36 cellular contexts compared by ENCODE assay signal in the genomic region with DNA sequence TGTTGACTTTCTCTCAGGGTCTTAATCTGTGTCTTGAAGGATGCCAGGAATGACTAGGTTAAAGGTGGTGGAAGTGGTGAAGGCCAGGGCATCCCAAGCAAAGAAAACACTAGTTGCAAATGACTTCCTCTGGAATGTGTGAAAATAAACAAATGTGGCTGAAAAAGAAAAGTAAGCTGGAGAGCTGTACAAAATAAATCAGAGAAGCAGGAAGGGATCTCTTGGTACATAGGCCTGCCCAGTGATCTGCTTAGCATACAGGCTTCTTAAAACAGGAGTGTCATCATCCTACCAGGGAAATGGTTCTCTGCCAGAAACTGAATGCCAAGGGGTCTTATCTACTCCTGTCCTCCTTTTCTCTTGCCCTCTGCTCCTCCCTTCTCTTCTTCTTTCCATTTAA.
"Had no signal": no experiment of that assay in that cellular context is flagged by ENCODE, and none has a peak within 500 bp of the region (broad histone marks: within the 10 kb centered on the region; RNA-seq: fewer than 3 reads in every experiment).

No MANE protein-coding gene starts in this region.

- H3K4me1 ChIP-seq: adrenal gland, body of pancreas, breast epithelium, colonic mucosa, foreskin keratinocyte, gastrocnemius medialis, heart left ventricle had no signal

- H3K27ac ChIP-seq: adrenal gland, body of pancreas, breast epithelium, cardiac muscle cell, colonic mucosa, foreskin keratinocyte, gastrocnemius medialis, heart left ventricle, WERI-Rb-1 had no signal

- DNase-seq: activated B cell treated with CpG ODN at 0.5 μM for 24 hours; activated CD4-positive, alpha-beta memory T cell treated with anti-CD3 and anti-CD28 coated beads for 36 hours; activated CD4-positive, alpha-beta T cell treated with anti-CD3 and anti-CD28 coated beads, Interleukin-2, amount 10 ng/mL, durations not matched to agents 24 days and 14 days; activated CD8-positive, alpha-beta memory T cell treated with anti-CD3 and anti-CD28 coated beads, Interleukin-2, amount 10 ng/mL, durations not matched to agents 7 days and 5 days; activated CD8-positive, alpha-beta memory T cell treated with anti-CD3 and anti-CD28 coated beads, Interleukin-2, amount 50 U/mL, for 4 hours; activated CD8-positive, alpha-beta T cell treated with anti-CD3 and anti-CD28 coated beads, Interleukin-2, amount 10 ng/mL, durations not matched to agents 7 days and 5 days; activated effector memory CD4-positive, alpha-beta T cell treated with anti-CD3 and anti-CD28 coated beads, Interleukin-2, amount 50 U/mL, for 16 hours; activated naive CD4-positive, alpha-beta T cell treated with anti-CD3 and anti-CD28 coated beads for 36 hours; activated naive CD8-positive, alpha-beta T cell treated with anti-CD3 and anti-CD28 coated beads for 36 hours; activated naive CD8-positive, alpha-beta T cell treated with anti-CD3 and anti-CD28 coated beads, Interleukin-2, amount 50 U/mL, for 24 hours; activated T-cell treated with anti-CD3 and anti-CD28 coated beads, Interleukin-2, amount 50 U/mL, for 1 hour; activated T-cell treated with anti-CD3 and anti-CD28 coated beads, Interleukin-2, amount 50 U/mL, for 48 hours; adrenal gland; amygdala; aorta; body of pancreas; central memory CD4-positive, alpha-beta T cell; cerebellar nuclear complex; colonic mucosa; effector CD8-positive, alpha-beta T cell; foreskin keratinocyte; gastrocnemius medialis; glutamatergic neuron; heart left ventricle; T-helper 1 cell; T-helper 17 cell; T1000; WERI-Rb-1 had no signal

- H3K27ac Mint-ChIP-seq: activated B cell treated with CpG ODN at 0.5 μM for 24 hours; activated CD4-positive, alpha-beta memory T cell treated with anti-CD3 and anti-CD28 coated beads for 36 hours; activated CD4-positive, alpha-beta T cell treated with anti-CD3 and anti-CD28 coated beads, Interleukin-2, amount 10 ng/mL, durations not matched to agents 24 days and 14 days; activated CD8-positive, alpha-beta memory T cell treated with anti-CD3 and anti-CD28 coated beads, Interleukin-2, amount 10 ng/mL, durations not matched to agents 7 days and 5 days; activated CD8-positive, alpha-beta T cell treated with anti-CD3 and anti-CD28 coated beads, Interleukin-2, amount 10 ng/mL, durations not matched to agents 7 days and 5 days; activated naive CD4-positive, alpha-beta T cell treated with anti-CD3 and anti-CD28 coated beads for 36 hours; activated naive CD4-positive, alpha-beta T cell treated with anti-CD3 and anti-CD28 coated beads, Interleukin-2, amount 50 U/mL, for 24 hours; activated naive CD8-positive, alpha-beta T cell treated with anti-CD3 and anti-CD28 coated beads for 36 hours; activated naive CD8-positive, alpha-beta T cell treated with anti-CD3 and anti-CD28 coated beads, Interleukin-2, amount 50 U/mL, for 24 hours; activated T-helper 1 cell treated with anti-CD3 and anti-CD28 coated beads, Interleukin-12 subunit alpha, Interleukin-12 subunit beta, Interleukin-2, Interleukin-4 antibody, amounts not matched to agents 30 ng/mL and 10 ng/mL and 1 ng/mL, durations not matched to agents 14 hours and 24 hours and 36 hours; activated T-helper 2 cell treated with anti-CD3 and anti-CD28 coated beads, Interferon-gamma antibody, Interleukin-2, Interleukin-4, amounts not matched to agents 10 μg/mL and 5 μg/mL and 100 μg/mL, durations not matched to agents 14 hours and 24 hours and 36 hours; T-helper 17 cell; T-helper 2 cell treated with Interferon-gamma antibody and Interleukin-4, amounts not matched to agents 5 μg/mL and 100 μg/mL, for 36 hours had no signal

- ATAC-seq: activated CD4-positive, CD25-positive, alpha-beta regulatory T cell treated with anti-CD3 and anti-CD28 coated beads, Interleukin-2, amount 50 U/mL, for 24 hours; activated CD8-positive, alpha-beta memory T cell treated with anti-CD3 and anti-CD28 coated beads, Interleukin-2, amount 10 ng/mL, durations not matched to agents 7 days and 5 days; activated CD8-positive, alpha-beta T cell treated with anti-CD3 and anti-CD28 coated beads, Interleukin-2, amount 10 ng/mL, durations not matched to agents 7 days and 5 days; activated naive CD8-positive, alpha-beta T cell treated with anti-CD3 and anti-CD28 coated beads, Interleukin-2, amount 50 U/mL, for 24 hours; body of pancreas; esophagus mucosa; foreskin keratinocyte; gastrocnemius medialis; heart left ventricle; T-helper 17 cell had no signal

- H3K4me3 ChIP-seq: adrenal gland, body of pancreas, breast epithelium, cardiac muscle cell, colonic mucosa, gastrocnemius medialis, heart left ventricle had no signal

- H3K27me3 ChIP-seq: adrenal gland, body of pancreas, breast epithelium, cardiac muscle cell, colonic mucosa, foreskin keratinocyte, gastrocnemius medialis, heart left ventricle had no signal

- H3K4me1 Mint-ChIP-seq: activated B cell treated with CpG ODN at 0.5 μM for 24 hours; activated CD4-positive, alpha-beta T cell treated with anti-CD3 and anti-CD28 coated beads, Interleukin-2, amount 10 ng/mL, durations not matched to agents 24 days and 14 days; activated CD8-positive, alpha-beta memory T cell treated with anti-CD3 and anti-CD28 coated beads, Interleukin-2, amount 10 ng/mL, durations not matched to agents 7 days and 5 days; activated naive CD4-positive, alpha-beta T cell treated with anti-CD3 and anti-CD28 coated beads, Interleukin-2, amount 50 U/mL, for 24 hours; activated naive CD8-positive, alpha-beta T cell treated with anti-CD3 and anti-CD28 coated beads for 36 hours; activated naive CD8-positive, alpha-beta T cell treated with anti-CD3 and anti-CD28 coated beads, Interleukin-2, amount 50 U/mL, for 24 hours; T-helper 17 cell had no signal

- H3K27me3 Mint-ChIP-seq: activated B cell treated with CpG ODN at 0.5 μM for 24 hours; activated CD4-positive, alpha-beta memory T cell treated with anti-CD3 and anti-CD28 coated beads for 36 hours; activated CD4-positive, alpha-beta T cell treated with anti-CD3 and anti-CD28 coated beads, Interleukin-2, amount 10 ng/mL, durations not matched to agents 24 days and 14 days; activated CD8-positive, alpha-beta memory T cell treated with anti-CD3 and anti-CD28 coated beads, Interleukin-2, amount 10 ng/mL, durations not matched to agents 7 days and 5 days; activated naive CD4-positive, alpha-beta T cell treated with anti-CD3 and anti-CD28 coated beads, Interleukin-2, amount 50 U/mL, for 24 hours; activated naive CD8-positive, alpha-beta T cell treated with anti-CD3 and anti-CD28 coated beads for 36 hours; activated naive CD8-positive, alpha-beta T cell treated with anti-CD3 and anti-CD28 coated beads, Interleukin-2, amount 50 U/mL, for 24 hours; T-helper 17 cell had no signal

- H3K9me3 ChIP-seq: body of pancreas, breast epithelium, colonic mucosa, gastrocnemius medialis had no signal

- H3K36me3 Mint-ChIP-seq: activated CD4-positive, alpha-beta memory T cell treated with anti-CD3 and anti-CD28 coated beads for 36 hours; activated CD8-positive, alpha-beta memory T cell treated with anti-CD3 and anti-CD28 coated beads, Interleukin-2, amount 10 ng/mL, durations not matched to agents 7 days and 5 days; activated naive CD4-positive, alpha-beta T cell treated with anti-CD3 and anti-CD28 coated beads, Interleukin-2, amount 50 U/mL, for 24 hours; activated naive CD8-positive, alpha-beta T cell treated with anti-CD3 and anti-CD28 coated beads for 36 hours had no signal

- H3K36me3 ChIP-seq: adrenal gland, breast epithelium, cardiac muscle cell, colonic mucosa, gastrocnemius medialis, heart left ventricle, WERI-Rb-1 had no signal

- H3K4me3 Mint-ChIP-seq: activated B cell treated with CpG ODN at 0.5 μM for 24 hours; activated CD4-positive, alpha-beta memory T cell treated with anti-CD3 and anti-CD28 coated beads for 36 hours; activated CD4-positive, alpha-beta T cell treated with anti-CD3 and anti-CD28 coated beads, Interleukin-2, amount 10 ng/mL, durations not matched to agents 24 days and 14 days; activated CD8-positive, alpha-beta memory T cell treated with anti-CD3 and anti-CD28 coated beads, Interleukin-2, amount 10 ng/mL, durations not matched to agents 7 days and 5 days; activated CD8-positive, alpha-beta T cell treated with anti-CD3 and anti-CD28 coated beads, Interleukin-2, amount 10 ng/mL, durations not matched to agents 7 days and 5 days; activated naive CD4-positive, alpha-beta T cell treated with anti-CD3 and anti-CD28 coated beads for 36 hours; activated naive CD4-positive, alpha-beta T cell treated with anti-CD3 and anti-CD28 coated beads, Interleukin-2, amount 50 U/mL, for 24 hours; activated naive CD8-positive, alpha-beta T cell treated with anti-CD3 and anti-CD28 coated beads for 36 hours; activated naive CD8-positive, alpha-beta T cell treated with anti-CD3 and anti-CD28 coated beads, Interleukin-2, amount 50 U/mL, for 24 hours; activated T-helper 1 cell treated with anti-CD3 and anti-CD28 coated beads, Interleukin-12 subunit alpha, Interleukin-12 subunit beta, Interleukin-2, Interleukin-4 antibody, amounts not matched to agents 30 ng/mL and 10 ng/mL and 1 ng/mL, durations not matched to agents 14 hours and 24 hours and 36 hours; T-helper 17 cell; T-helper 2 cell treated with Interferon-gamma antibody and Interleukin-4, amounts not matched to agents 5 μg/mL and 100 μg/mL, for 36 hours had no signal
